1 cellular context compared by ENCODE assay signal in the genomic region with DNA sequence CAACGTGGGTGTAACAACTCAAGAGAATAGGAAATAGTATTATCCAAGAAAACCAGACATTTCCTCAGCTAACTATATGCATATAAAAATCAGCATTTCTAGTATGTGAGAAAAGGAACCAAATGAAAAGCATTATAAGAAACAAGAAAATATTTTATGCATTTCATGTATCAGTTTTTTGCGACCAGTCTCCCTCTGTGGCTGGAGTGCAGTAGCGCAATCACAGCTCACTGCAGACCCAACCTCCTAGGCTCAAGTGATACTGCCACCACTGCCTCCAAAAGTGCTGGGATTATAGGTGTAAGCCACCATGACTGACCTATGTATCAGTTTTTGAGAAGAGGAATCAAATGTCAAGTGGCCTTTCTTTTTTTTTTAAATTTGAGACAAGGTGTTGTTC.
TF ChIP-seq lines count a peak whose summit lies in the region.

No MANE protein-coding gene starts in this region.

TF ChIP-seq in HepG2, 621 proteins besides CTCF, POLR2A, EP300 and RAD21:
- no peak for TF ChIP-seq ZNF670 (CRISPR knock-in tag; IDR thresholded peaks at IDR 0.05; ENCODE audit: borderline replicate concordance)
- no peak for TF ChIP-seq ADNP (CRISPR knock-in tag; IDR thresholded peaks at IDR 0.05)
- no peak for TF ChIP-seq BORCS8-MEF2B (CRISPR knock-in tag; IDR thresholded peaks at IDR 0.05)
- TF ChIP-seq ZNF205 (CRISPR knock-in tag; IDR thresholded peaks at IDR 0.05): no peak
- TF ChIP-seq ZNF124 (CRISPR knock-in tag; IDR thresholded peaks at IDR 0.05): no peak
- TF ChIP-seq ZNF724P (CRISPR knock-in tag; IDR thresholded peaks at IDR 0.05; ENCODE audit: borderline replicate concordance): no peak
- no peak for TF ChIP-seq ZSCAN31 (CRISPR knock-in tag; IDR thresholded peaks at IDR 0.05; ENCODE audit: low read depth)
- no peak for TF ChIP-seq LCORL (IDR thresholded peaks at IDR 0.05)
- TF ChIP-seq LCORL (CRISPR knock-in tag; IDR thresholded peaks at IDR 0.05): no peak
- TF ChIP-seq KAT8 (CRISPR knock-in tag; IDR thresholded peaks at IDR 0.05): no peak
- TF ChIP-seq DNMT3B (CRISPR knock-in tag; conservative IDR thresholded peaks at IDR 0.05): no peak
- TF ChIP-seq NONO (IDR thresholded peaks at IDR 0.05): no peak
- TF ChIP-seq NONO (CRISPR knock-in tag; conservative IDR thresholded peaks at IDR 0.05): no peak
- no peak for TF ChIP-seq ZNF451 (CRISPR knock-in tag; IDR thresholded peaks at IDR 0.05)
- no peak for TF ChIP-seq MEIS2 (CRISPR knock-in tag; IDR thresholded peaks at IDR 0.05)
- TF ChIP-seq GABPA (IDR thresholded peaks at IDR 0.05; ENCODE audit: low read depth, low read length): no peak
- no peak for TF ChIP-seq GABPA (CRISPR knock-in tag; IDR thresholded peaks at IDR 0.05; ENCODE audit: low read depth)
